ENCODE assay signal across 18 cellular contexts in genomic region chr13:76472916-76473315, GRCh38.
"Had no signal": no experiment of that assay in that cellular context is flagged by ENCODE, and none has a peak within 500 bp of the region (broad histone marks: within the 10 kb centered on the region; RNA-seq: fewer than 3 reads in every experiment).

No MANE protein-coding gene starts in this region.

- H3K27me3 Mint-ChIP-seq: dendritic cell treated with granulocyte-macrophage colony-stimulating factor and Interleukin-4, amounts not matched to agents 40 ng/mL and 50 ng/mL, for 4 days had no signal

- DNase-seq: activated gamma-delta T cell had no signal

- H3K27ac ChIP-seq: gastrocnemius medialis, left lung, lower lobe of right lung, neutrophil, skin epidermis, thoracic aorta, vagina had no signal

- H3K9me3 ChIP-seq: gastrocnemius medialis, left lung, lower lobe of right lung, mucosa of descending colon, neutrophil, thoracic aorta, vagina had no signal

- H3K4me1 ChIP-seq: lower lobe of right lung, vagina had no signal

- H3K4me3 ChIP-seq: gastrocnemius medialis, left lung, lower lobe of right lung, mucosa of descending colon, skin epidermis, thoracic aorta, vagina had no signal

- H3K27ac Mint-ChIP-seq: activated CD4-positive, alpha-beta memory T cell treated with anti-CD3 and anti-CD28 coated beads, Interleukin-2, amount 10 ng/mL, durations not matched to agents 7 days and 5 days; activated CD4-positive, alpha-beta T cell treated with anti-CD3 and anti-CD28 coated beads, Interleukin-2, amount 10 ng/mL, durations not matched to agents 7 days and 5 days; activated naive CD8-positive, alpha-beta T cell treated with anti-CD3 and anti-CD28 coated beads, Interleukin-2, amount 50 U/mL, for 24 hours; activated T-cell treated with anti-CD3 and anti-CD28 coated beads, Interleukin-2, amount 50 U/mL, for 24 hours; dendritic cell treated with granulocyte-macrophage colony-stimulating factor and Interleukin-4, amounts not matched to agents 40 ng/mL and 50 ng/mL, for 4 days; natural killer cell treated with Interleukin-12 subunit alpha and Interleukin-12 subunit beta and Interleukin-15 and Interleukin-18, amount 100 ng/mL, for 72 hours; type B pancreatic cell; WTC11 had no signal

- H3K27me3 ChIP-seq: gastrocnemius medialis, left lung, neutrophil, vagina had no signal

- H3K9me3 Mint-ChIP-seq: activated CD4-positive, alpha-beta memory T cell treated with anti-CD3 and anti-CD28 coated beads, Interleukin-2, amount 10 ng/mL, durations not matched to agents 7 days and 5 days; activated CD4-positive, alpha-beta T cell treated with anti-CD3 and anti-CD28 coated beads, Interleukin-2, amount 10 ng/mL, durations not matched to agents 7 days and 5 days; activated naive CD8-positive, alpha-beta T cell treated with anti-CD3 and anti-CD28 coated beads, Interleukin-2, amount 50 U/mL, for 24 hours; activated T-cell treated with anti-CD3 and anti-CD28 coated beads, Interleukin-2, amount 50 U/mL, for 24 hours; central memory CD8-positive, alpha-beta T cell; dendritic cell treated with granulocyte-macrophage colony-stimulating factor and Interleukin-4, amounts not matched to agents 40 ng/mL and 50 ng/mL, for 4 days; natural killer cell treated with Interleukin-12 subunit alpha and Interleukin-12 subunit beta and Interleukin-15 and Interleukin-18, amount 100 ng/mL, for 72 hours; type B pancreatic cell; WTC11 had no signal

- H3K4me1 Mint-ChIP-seq: activated CD4-positive, alpha-beta memory T cell treated with anti-CD3 and anti-CD28 coated beads, Interleukin-2, amount 10 ng/mL, durations not matched to agents 7 days and 5 days; activated CD4-positive, alpha-beta T cell treated with anti-CD3 and anti-CD28 coated beads, Interleukin-2, amount 10 ng/mL, durations not matched to agents 7 days and 5 days; activated naive CD8-positive, alpha-beta T cell treated with anti-CD3 and anti-CD28 coated beads, Interleukin-2, amount 50 U/mL, for 24 hours; central memory CD8-positive, alpha-beta T cell had no signal

- H3K4me3 Mint-ChIP-seq: activated CD4-positive, alpha-beta memory T cell treated with anti-CD3 and anti-CD28 coated beads, Interleukin-2, amount 10 ng/mL, durations not matched to agents 7 days and 5 days; activated CD4-positive, alpha-beta T cell treated with anti-CD3 and anti-CD28 coated beads, Interleukin-2, amount 10 ng/mL, durations not matched to agents 7 days and 5 days; activated naive CD8-positive, alpha-beta T cell treated with anti-CD3 and anti-CD28 coated beads, Interleukin-2, amount 50 U/mL, for 24 hours; activated T-cell treated with anti-CD3 and anti-CD28 coated beads, Interleukin-2, amount 50 U/mL, for 24 hours; central memory CD8-positive, alpha-beta T cell; dendritic cell treated with granulocyte-macrophage colony-stimulating factor and Interleukin-4, amounts not matched to agents 40 ng/mL and 50 ng/mL, for 4 days; natural killer cell treated with Interleukin-12 subunit alpha and Interleukin-12 subunit beta and Interleukin-15 and Interleukin-18, amount 100 ng/mL, for 72 hours; type B pancreatic cell; WTC11 had no signal

- H3K36me3 Mint-ChIP-seq: natural killer cell treated with Interleukin-12 subunit alpha and Interleukin-12 subunit beta and Interleukin-15 and Interleukin-18, amount 100 ng/mL, for 72 hours; type B pancreatic cell; WTC11 had no signal

- H3K36me3 ChIP-seq: gastrocnemius medialis, left lung, lower lobe of right lung, neutrophil, thoracic aorta, vagina had no signal
